In the genomic region with DNA sequence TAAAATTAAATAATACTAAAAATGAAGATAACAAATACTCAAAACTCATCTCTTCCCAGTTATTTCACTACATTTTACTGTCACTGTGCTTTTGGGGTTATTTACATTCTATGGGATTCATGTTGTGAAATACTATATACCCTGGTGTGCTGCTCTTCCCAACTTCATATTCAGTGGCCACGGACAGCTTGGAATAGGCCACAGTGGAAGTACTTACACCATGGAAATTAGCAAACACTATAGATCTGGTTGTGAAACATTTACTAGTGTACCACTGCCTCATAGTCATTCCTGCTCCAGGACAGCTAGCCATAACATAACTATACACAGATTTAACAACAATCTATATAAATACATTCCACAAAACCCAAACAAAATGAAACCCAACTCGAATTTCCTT, we compare ENCODE assay signal across 2 cellular contexts.
TF ChIP-seq lines count a peak whose summit lies in the region.

No MANE protein-coding gene starts in this region.

TF ChIP-seq in HepG2, 621 proteins besides CTCF, POLR2A, EP300 and RAD21:
- TF ChIP-seq, protein P1, sequence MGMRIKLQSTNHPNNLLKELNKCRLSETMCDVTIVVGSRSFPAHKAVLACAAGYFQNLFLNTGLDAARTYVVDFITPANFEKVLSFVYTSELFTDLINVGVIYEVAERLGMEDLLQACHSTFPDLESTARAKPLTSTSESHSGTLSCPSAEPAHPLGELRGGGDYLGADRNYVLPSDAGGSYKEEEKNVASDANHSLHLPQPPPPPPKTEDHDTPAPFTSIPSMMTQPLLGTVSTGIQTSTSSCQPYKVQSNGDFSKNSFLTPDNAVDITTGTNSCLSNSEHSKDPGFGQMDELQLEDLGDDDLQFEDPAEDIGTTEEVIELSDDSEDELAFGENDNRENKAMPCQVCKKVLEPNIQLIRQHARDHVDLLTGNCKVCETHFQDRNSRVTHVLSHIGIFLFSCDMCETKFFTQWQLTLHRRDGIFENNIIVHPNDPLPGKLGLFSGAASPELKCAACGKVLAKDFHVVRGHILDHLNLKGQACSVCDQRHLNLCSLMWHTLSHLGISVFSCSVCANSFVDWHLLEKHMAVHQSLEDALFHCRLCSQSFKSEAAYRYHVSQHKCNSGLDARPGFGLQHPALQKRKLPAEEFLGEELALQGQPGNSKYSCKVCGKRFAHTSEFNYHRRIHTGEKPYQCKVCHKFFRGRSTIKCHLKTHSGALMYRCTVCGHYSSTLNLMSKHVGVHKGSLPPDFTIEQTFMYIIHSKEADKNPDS (CRISPR knock-in tag; IDR thresholded peaks at IDR 0.05): no peak
- TF ChIP-seq ZNF614 (CRISPR knock-in tag; IDR thresholded peaks at IDR 0.05; ENCODE audit: borderline replicate concordance) (peak; percentile 92), NR3C1 (CRISPR knock-in tag; IDR thresholded peaks at IDR 0.05) (no peak), CEBPB (IDR thresholded peaks at IDR 0.05; ENCODE audit: borderline replicate concordance, low read depth, low read length) (0 out of 2 replicates have a peak, but pooled peaks have one; percentile 33), TFE3 (CRISPR knock-in tag; IDR thresholded peaks at IDR 0.05) (no peak), CEBPG (CRISPR knock-in tag; IDR thresholded peaks at IDR 0.05) (peak; percentile 19; the same call in 1 of the 2 replicates)
- TF ChIP-seq, protein P2, sequence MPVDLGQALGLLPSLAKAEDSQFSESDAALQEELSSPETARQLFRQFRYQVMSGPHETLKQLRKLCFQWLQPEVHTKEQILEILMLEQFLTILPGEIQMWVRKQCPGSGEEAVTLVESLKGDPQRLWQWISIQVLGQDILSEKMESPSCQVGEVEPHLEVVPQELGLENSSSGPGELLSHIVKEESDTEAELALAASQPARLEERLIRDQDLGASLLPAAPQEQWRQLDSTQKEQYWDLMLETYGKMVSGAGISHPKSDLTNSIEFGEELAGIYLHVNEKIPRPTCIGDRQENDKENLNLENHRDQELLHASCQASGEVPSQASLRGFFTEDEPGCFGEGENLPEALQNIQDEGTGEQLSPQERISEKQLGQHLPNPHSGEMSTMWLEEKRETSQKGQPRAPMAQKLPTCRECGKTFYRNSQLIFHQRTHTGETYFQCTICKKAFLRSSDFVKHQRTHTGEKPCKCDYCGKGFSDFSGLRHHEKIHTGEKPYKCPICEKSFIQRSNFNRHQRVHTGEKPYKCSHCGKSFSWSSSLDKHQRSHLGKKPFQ (CRISPR knock-in tag; IDR thresholded peaks at IDR 0.05; ENCODE audit: insufficient replicate concordance): no peak

TF ChIP-seq in K562, 482 proteins besides CTCF, POLR2A, EP300 and RAD21:
- TF ChIP-seq CEBPB (tag; IDR thresholded peaks at IDR 0.05): peak; percentile 46
- no peak for TF ChIP-seq HDGF (IDR thresholded peaks at IDR 0.05)
- TF ChIP-seq CREM (IDR thresholded peaks at IDR 0.05; ENCODE audit: low read depth): no peak
- TF ChIP-seq PHF20 (IDR thresholded peaks at IDR 0.05; ENCODE audit: partially characterized antibody): no peak
- TF ChIP-seq NFE2L1 (tag; IDR thresholded peaks at IDR 0.05; ENCODE audit: borderline replicate concordance, low read depth): no peak
